Comparison of ENCODE assay signal across 16 cellular contexts in the genomic region with DNA sequence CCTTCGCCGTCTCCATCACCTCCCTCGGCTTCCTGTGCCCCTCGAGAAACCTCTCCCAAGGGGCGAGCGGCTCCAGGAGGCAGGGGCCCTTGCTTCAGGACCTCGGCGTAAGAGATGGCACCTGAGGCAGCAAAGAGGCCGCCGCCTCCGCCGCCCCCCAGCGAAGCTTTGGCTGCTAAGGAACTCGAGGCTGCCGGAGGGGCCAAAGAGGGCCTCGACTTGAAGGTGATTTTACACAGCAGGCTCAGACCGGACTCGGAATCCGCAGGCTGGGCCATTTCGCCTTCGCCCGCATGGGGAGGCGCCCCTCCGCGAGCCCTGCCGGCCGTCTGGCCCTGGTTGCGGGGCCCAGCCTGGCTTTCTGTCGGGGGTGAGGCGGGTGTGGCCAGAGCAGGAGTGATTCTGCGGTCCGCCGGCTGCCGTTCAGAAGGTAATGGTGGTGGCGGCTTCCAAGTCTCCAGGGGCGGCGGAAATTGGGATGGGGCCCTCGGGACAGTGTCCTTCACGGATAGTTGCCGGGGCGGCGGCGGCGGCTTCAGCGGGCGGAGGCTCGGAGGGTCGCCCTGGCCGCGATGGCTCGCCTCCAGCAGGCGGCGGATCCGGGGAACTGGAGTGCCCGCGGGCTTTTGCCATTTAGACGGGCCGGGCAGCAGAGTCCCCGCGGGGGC. TPM values are rescaled to one million over a fixed set of nuclear protein-coding genes. Genes with fewer than 3 reads are reported as not detected.
DNase-seq lines count a peak whose midpoint lies in the region; ATAC-seq and TF ChIP-seq lines count a peak whose summit lies in the region.
"Had no signal": no experiment of that assay in that cellular context is flagged by ENCODE, and none has a peak within 500 bp of the region (broad histone marks: within the 10 kb centered on the region; RNA-seq: fewer than 3 reads in every experiment).

No MANE protein-coding gene starts in this region.

- no peak overlapping the region for H3K27ac Mint-ChIP-seq in activated T-cell treated with anti-CD3 and anti-CD28 coated beads, Interleukin-2, amount 50 U/mL, for 24 hours
- H3K27ac Mint-ChIP-seq in activated T-cell treated with anti-CD3 and anti-CD28 coated beads, Interleukin-2, amount 50 U/mL, for 72 hours: no peak overlapping the region
- H3K27ac Mint-ChIP-seq in stimulated activated memory B cell treated with anti-CD40 and anti-IgM and Interleukin-4, amounts not matched to agents 10 μg/mL and 1 μg/mL and 100 μg/mL, for 72 hours: no peak overlapping the region

- peaks cover 7% of the 10 kb centered on the region; the same call in 1 of the 2 replicates for H3K4me1 ChIP-seq in iPS-20b (ENCODE audit: insufficient read depth, low read length)

- H3K9me3 ChIP-seq in iPS-20b (ENCODE audit: insufficient read depth, low read depth, low read length): no peaks in the 10 kb centered on the region
- H3K9me3 ChIP-seq: heart left ventricle had no signal

- H3K27me3 ChIP-seq in iPS-20b (ENCODE audit: insufficient read depth, low read length): peaks cover 7% of the 10 kb centered on the region; the same call in 1 of the 2 replicates

- no peak overlapping the region for H3K9ac ChIP-seq in iPS-20b (ENCODE audit: low read depth, low read length)

- peak; percentile 38 for DNase-seq in activated T-cell treated with anti-CD3 and anti-CD28 coated beads, Interleukin-2, amount 50 U/mL, for 24 hours
- DNase-seq in activated T-cell treated with anti-CD3 and anti-CD28 coated beads, Interleukin-2, amount 50 U/mL, for 72 hours: no peak
- DNase-seq in RWPE1 (ENCODE audit: low spot score) (no peak), NCI-H2227 treated with DMSO at 0.1 percent for 48 hours (lab: John Stamatoyannopoulos, UW) (no peak), mucosa of gallbladder (ENCODE audit: low spot score) (no peak)
- DNase-seq: activated T-cell treated with anti-CD3 and anti-CD28 coated beads for 4 hours; NCI-H1092; NCI-H345; PC-3; stimulated activated naive CD8-positive, alpha-beta T cell treated with anti-CD3 and anti-CD28 coated beads, Interleukin-15, amount 100 ng/mL, for 72 hours had no signal

- peaks cover 43% of the 10 kb centered on the region for H3K36me3 Mint-ChIP-seq in activated T-cell treated with anti-CD3 and anti-CD28 coated beads, Interleukin-2, amount 50 U/mL, for 24 hours (ENCODE audit: low read depth)
- H3K36me3 Mint-ChIP-seq in activated T-cell treated with anti-CD3 and anti-CD28 coated beads, Interleukin-2, amount 50 U/mL, for 72 hours (ENCODE audit: insufficient read depth in 2 of 2): peaks cover 3 to 19% of the 10 kb centered on the region in 2 donors
- H3K36me3 Mint-ChIP-seq in stimulated activated memory B cell treated with anti-CD40 and anti-IgM and Interleukin-4, amounts not matched to agents 10 μg/mL and 1 μg/mL and 100 μg/mL, for 72 hours: peaks cover 41% of the 10 kb centered on the region

- peak overlapping the region; percentile 94 for H3K27ac ChIP-seq in RWPE1
- H3K27ac ChIP-seq in iPS-20b (ENCODE audit: low read length): no peak overlapping the region

- peaks cover 24% of the 10 kb centered on the region for H3K27me3 Mint-ChIP-seq in activated T-cell treated with anti-CD3 and anti-CD28 coated beads, Interleukin-2, amount 50 U/mL, for 24 hours
- peaks cover 18% of the 10 kb centered on the region for H3K27me3 Mint-ChIP-seq in activated T-cell treated with anti-CD3 and anti-CD28 coated beads, Interleukin-2, amount 50 U/mL, for 72 hours (ENCODE audit: low read depth)
- H3K27me3 Mint-ChIP-seq in stimulated activated memory B cell treated with anti-CD40 and anti-IgM and Interleukin-4, amounts not matched to agents 10 μg/mL and 1 μg/mL and 100 μg/mL, for 72 hours: peaks cover 61% of the 10 kb centered on the region

- CTCF ChIA-PET in RWPE1 (lab: Yijun Ruan, JAX): no interaction called here

- TF ChIP-seq CTCF in RWPE1 (conservative IDR thresholded peaks at IDR 0.05; ENCODE audit: low read depth): no peak

- H3K4me1 Mint-ChIP-seq in activated T-cell treated with anti-CD3 and anti-CD28 coated beads, Interleukin-2, amount 50 U/mL, for 24 hours (ENCODE audit: low read depth): peaks cover 29% of the 10 kb centered on the region
- H3K4me1 Mint-ChIP-seq in activated T-cell treated with anti-CD3 and anti-CD28 coated beads, Interleukin-2, amount 50 U/mL, for 72 hours (ENCODE audit: low read depth): peaks cover 17% of the 10 kb centered on the region
- H3K4me1 Mint-ChIP-seq in stimulated activated memory B cell treated with anti-CD40 and anti-IgM and Interleukin-4, amounts not matched to agents 10 μg/mL and 1 μg/mL and 100 μg/mL, for 72 hours: peaks cover 24% of the 10 kb centered on the region

- POLR2A ChIA-PET in RWPE1 (lab: Yijun Ruan, JAX; ENCODE audit: low non-redundant PET): no interaction called here

- no peaks in the 10 kb centered on the region for H3K9me3 Mint-ChIP-seq in activated T-cell treated with anti-CD3 and anti-CD28 coated beads, Interleukin-2, amount 50 U/mL, for 24 hours
- H3K9me3 Mint-ChIP-seq in activated T-cell treated with anti-CD3 and anti-CD28 coated beads, Interleukin-2, amount 50 U/mL, for 72 hours: no peaks in the 10 kb centered on the region
- no peaks in the 10 kb centered on the region for H3K9me3 Mint-ChIP-seq in stimulated activated memory B cell treated with anti-CD40 and anti-IgM and Interleukin-4, amounts not matched to agents 10 μg/mL and 1 μg/mL and 100 μg/mL, for 72 hours
- H3K9me3 Mint-ChIP-seq: stimulated activated naive CD8-positive, alpha-beta T cell treated with anti-CD3 and anti-CD28 coated beads, Interleukin-15, amount 100 ng/mL, for 72 hours had no signal

- peak overlapping the region; percentile 99; the same call in 1 of the 2 replicates for H3K4me3 ChIP-seq in iPS-20b (ENCODE audit: low read length)
- H3K4me3 ChIP-seq: lung had no signal

- H3K4me3 Mint-ChIP-seq in activated T-cell treated with anti-CD3 and anti-CD28 coated beads, Interleukin-2, amount 50 U/mL, for 24 hours: no peak overlapping the region
- peak overlapping the region in 1 of 2 donors; percentile 10 for H3K4me3 Mint-ChIP-seq in activated T-cell treated with anti-CD3 and anti-CD28 coated beads, Interleukin-2, amount 50 U/mL, for 72 hours
- peak overlapping the region; percentile 14 for H3K4me3 Mint-ChIP-seq in stimulated activated memory B cell treated with anti-CD40 and anti-IgM and Interleukin-4, amounts not matched to agents 10 μg/mL and 1 μg/mL and 100 μg/mL, for 72 hours

- peaks cover 27% of the 10 kb centered on the region for H3K36me3 ChIP-seq in iPS-20b (ENCODE audit: insufficient read depth, low read depth, low read length)

- ATAC-seq in activated T-cell treated with anti-CD3 and anti-CD28 coated beads, Interleukin-2, amount 50 U/mL, for 72 hours (replicated peaks in 1 of 2): no peak
- no peak for ATAC-seq in stimulated activated memory B cell treated with anti-CD40 and anti-IgM and Interleukin-4, amounts not matched to agents 10 μg/mL and 1 μg/mL and 100 μg/mL, for 72 hours
- ATAC-seq in HG03442 (IDR thresholded peaks at IDR 0.05; ENCODE audit: unreplicated experiment): no peak

RNA-seq across cellular contexts. Expression of a gene that starts 1.4 kb away (rescaled TPM):
- total RNA-seq in activated T-cell treated with anti-CD3 and anti-CD28 coated beads, Interleukin-2, amount 50 U/mL, for 72 hours: 1 to 10 TPM in 1 of 2 donors, under 1 TPM in 1; 0.43 to 1.4 TPM
- 1.8 TPM for total RNA-seq in mucosa of gallbladder

RNA-seq across cellular contexts. Expression of a gene that starts 2.1 kb away (rescaled TPM):
- total RNA-seq in activated T-cell treated with anti-CD3 and anti-CD28 coated beads, Interleukin-2, amount 50 U/mL, for 72 hours: 1 to 10 TPM; 1.7 to 4.2 TPM
- total RNA-seq in mucosa of gallbladder: 3.4 TPM

RNA-seq across cellular contexts. Expression of a gene that starts 12.1 kb away (rescaled TPM):
- total RNA-seq in activated T-cell treated with anti-CD3 and anti-CD28 coated beads, Interleukin-2, amount 50 U/mL, for 72 hours: 100 to 1,000 TPM; 136 to 168 TPM
- total RNA-seq in mucosa of gallbladder: 112 TPM

RNA-seq across cellular contexts. Expression of a gene that starts 16.5 kb away (rescaled TPM):
- total RNA-seq in activated T-cell treated with anti-CD3 and anti-CD28 coated beads, Interleukin-2, amount 50 U/mL, for 72 hours: 10 to 100 TPM; 41.0 to 45.1 TPM
- 35.2 TPM for total RNA-seq in mucosa of gallbladder

RNA-seq across cellular contexts. Expression of a gene that starts 39.6 kb away (rescaled TPM):
- total RNA-seq in activated T-cell treated with anti-CD3 and anti-CD28 coated beads, Interleukin-2, amount 50 U/mL, for 72 hours: 10 to 100 TPM; 10.1 to 11.3 TPM
- 3.5 TPM for total RNA-seq in mucosa of gallbladder
- total RNA-seq: GM23248, PC-3 had no signal
